Comparison of ENCODE assay signal across 8 cellular contexts in the genomic region with DNA sequence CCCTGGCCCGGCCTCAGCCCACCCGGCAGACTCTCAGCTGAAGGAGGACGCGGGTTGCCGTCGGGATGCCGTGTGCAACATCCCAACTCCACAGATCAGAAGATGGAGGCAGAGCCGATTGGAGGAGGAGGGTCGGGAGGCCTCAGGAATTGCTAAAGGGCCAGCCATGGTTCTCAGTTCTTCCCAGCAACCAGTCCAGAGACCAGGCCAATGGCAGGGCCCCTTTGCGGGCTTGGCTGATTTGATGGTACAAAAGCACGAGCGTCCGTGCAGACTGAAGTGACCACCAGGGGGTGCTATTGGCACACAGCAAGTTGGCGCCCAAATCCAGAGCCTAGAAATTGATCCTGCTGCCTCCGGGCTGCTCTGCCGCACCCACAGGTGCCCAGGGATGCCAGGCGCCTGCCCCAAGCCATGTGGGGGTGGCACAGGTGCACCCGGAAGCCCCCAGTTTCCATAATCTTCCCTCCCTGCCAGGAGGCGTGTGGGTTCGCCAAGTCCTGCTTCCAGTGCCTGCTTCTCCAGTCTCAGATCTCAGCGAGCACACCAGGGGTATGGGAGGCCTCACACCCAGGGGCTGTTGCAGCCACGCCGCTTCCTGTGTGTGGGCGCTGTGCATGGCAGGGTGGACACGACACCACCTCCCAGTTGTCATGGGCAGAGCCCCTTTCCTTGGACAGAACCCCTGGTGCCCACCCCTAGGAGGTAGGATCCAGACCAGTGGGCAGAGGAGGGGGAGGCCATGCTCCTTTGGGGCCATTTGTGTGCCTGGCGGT. TPM values are rescaled to one million over a fixed set of nuclear protein-coding genes. Genes with fewer than 3 reads are reported as not detected.
DNase-seq lines count a peak whose midpoint lies in the region; ATAC-seq, FAIRE-seq and TF ChIP-seq lines count a peak whose summit lies in the region.

No MANE protein-coding gene starts in this region.

- peak; percentile 92 for TF ChIP-seq CTCF in A673 (conservative IDR thresholded peaks at IDR 0.05; ENCODE audit: low read depth, low read length)
- TF ChIP-seq CTCF in pancreas (IDR thresholded peaks at IDR 0.05): peak; percentile 95 to 98 (median 97)
- TF ChIP-seq CTCF in tibial nerve (IDR thresholded peaks at IDR 0.05): peak; percentile 92 to 97 (median 96)

- 34% methylated on average over 26 of the region's 26 CpGs for WGBS in pancreas, 2 donors
- 38 to 62% methylated on average over 12 to 26 of the region's 26 CpGs for WGBS in tibial nerve, 2 donors

- DNase-seq in A673 (ENCODE audit: low spot score) (peak; percentile 89), MG63 (peak; percentile 75), SJSA1 (ENCODE audit: low read depth in 1 of 2, low spot score in 2 of 2) (peak; percentile 79 to 93), globus pallidus (ENCODE audit: low spot score) (peak; percentile 73), pancreas (peak; percentile 73 to 92 (median 86)), tibial nerve (ENCODE audit: low spot score in 2 of 2) (peak; percentile 82 to 93)
- peak; percentile 71 for DNase-seq in activated gamma-delta T cell treated with anti-CD3 and anti-CD28 coated beads, Interleukin-2, amount 50 U/mL, for 16 hours (ENCODE audit: low read depth)

- H3K27ac ChIP-seq in A673 (ENCODE audit: low read depth, low read length, poor library complexity, severe bottlenecking) (no peak overlapping the region), SJSA1 (no peak overlapping the region), pancreas (no peak overlapping the region), tibial nerve (no peak overlapping the region)

- peaks cover 17% of the 10 kb centered on the region for H3K4me1 ChIP-seq in A673 (ENCODE audit: insufficient read depth, low read length, poor library complexity, severe bottlenecking)
- H3K4me1 ChIP-seq in SJSA1 (replicated peaks): no peaks in the 10 kb centered on the region; the same call in 1 of the 2 replicates
- peaks cover 0 to 7% (median 6%) of the 10 kb centered on the region in 3 donors for H3K4me1 ChIP-seq in pancreas
- peaks cover 0 to 21% (median 4%) of the 10 kb centered on the region in 4 donors for H3K4me1 ChIP-seq in tibial nerve

- H3K27me3 ChIP-seq in A673 (replicated peaks; ENCODE audit: insufficient read depth, low read depth, low read length, poor library complexity): no peaks in the 10 kb centered on the region
- H3K27me3 ChIP-seq in MG63: no peaks in the 10 kb centered on the region
- H3K27me3 ChIP-seq in SJSA1 (replicated peaks): no peaks in the 10 kb centered on the region
- H3K27me3 ChIP-seq in pancreas: no peaks in the 10 kb centered on the region
- H3K27me3 ChIP-seq in tibial nerve: peaks cover 0 to 14% of the 10 kb centered on the region in 2 donors

- no peak for FAIRE-seq in pancreas (lab: Jason Lieb, UNC)

- TF ChIP-seq EP300 in tibial nerve (IDR thresholded peaks at IDR 0.05): no peak

- ATAC-seq in GM18502 (IDR thresholded peaks at IDR 0.05; ENCODE audit: poor library complexity, unreplicated experiment) (peak; percentile 56), pancreas (peak; percentile 74 to 91 (median 90))

- no peak overlapping the region for H3K4me3 ChIP-seq in A673 (ENCODE audit: low read depth, low read length, poor library complexity, severe bottlenecking)
- no peak overlapping the region for H3K4me3 ChIP-seq in MG63
- no peak overlapping the region for H3K4me3 ChIP-seq in SJSA1
- H3K4me3 ChIP-seq in pancreas: no peak overlapping the region
- H3K4me3 ChIP-seq in tibial nerve: no peak overlapping the region

- TF ChIP-seq POLR2A in tibial nerve (IDR thresholded peaks at IDR 0.05): no peak

- no peaks in the 10 kb centered on the region for H3K9me3 ChIP-seq in A673 (ENCODE audit: low read depth, low read length, poor library complexity, severe bottlenecking)
- no peaks in the 10 kb centered on the region for H3K9me3 ChIP-seq in MG63
- H3K9me3 ChIP-seq in SJSA1 (replicated peaks): no peaks in the 10 kb centered on the region; the same call in 1 of the 2 replicates
- H3K9me3 ChIP-seq in pancreas: no peaks in the 10 kb centered on the region
- H3K9me3 ChIP-seq in tibial nerve: no peaks in the 10 kb centered on the region

- POLR2A ChIA-PET in A673 (lab: Charles Lee; ENCODE audit: low non-redundant PET): interaction anchor here (0.6 kb wide), 1 partner anchor 79 kb away, joined by 5 read pairs; a partner anchor contains a TSS

- CTCF ChIA-PET in A673 (lab: Charles Lee): no interaction called here

- BruUV-seq in A673 (replicated peaks; lab: Mats Ljungman, UMichigan): no TSS peak

- intact Hi-C loops in A673 (cut with micrococcal nuclease; ENCODE audit: unreplicated experiment): loop anchor here (1.0 to 5.0 kb wide), 2 partner anchors 62 to 415 kb away; no protein-coding TSS in a partner anchor
- intact Hi-C loops in pancreas (cut with DNase I): loop anchor here in 2 of 3 donors (5.0 to 10.0 kb wide), 4 partner anchors 143 to 423 kb away; no protein-coding TSS in a partner anchor

- H3K36me3 ChIP-seq in A673 (ENCODE audit: insufficient read depth, low read length, poor library complexity, severe bottlenecking) (no peaks in the 10 kb centered on the region), MG63 (no peaks in the 10 kb centered on the region), SJSA1 (no peaks in the 10 kb centered on the region), pancreas (no peaks in the 10 kb centered on the region), tibial nerve (no peaks in the 10 kb centered on the region)

RNA-seq across cellular contexts. Expression of a gene that starts 7.1 kb away (rescaled TPM):
- total RNA-seq in A673 (2021) (0.39 and 1.2 TPM in 2 replicates), pancreas (not detected), tibial nerve (not detected)
- total RNA-seq in MG63 (2014; rRNA removed; shearing (Covaris generic); ENCODE audit: low replicate concordance): 2.3 TPM in 1 of 2 replicates, not detected in the other
- total RNA-seq in SJSA1 (2014; rRNA removed; shearing (Covaris generic)): 0.19 and 0.34 TPM in 2 replicates
- polyA plus RNA-seq in pancreas: not detected

RNA-seq across cellular contexts. Expression of a gene that starts 18.3 kb away (rescaled TPM):
- total RNA-seq in A673 (2021): 1.4 and 2.8 TPM in 2 replicates
- 2.7 and 25.9 TPM in 2 replicates for total RNA-seq in MG63 (2014; rRNA removed; shearing (Covaris generic); ENCODE audit: low replicate concordance)
- 5.3 and 6.3 TPM in 2 replicates for total RNA-seq in SJSA1 (2014; rRNA removed; shearing (Covaris generic))
- 1 to 10 TPM in 5 of 6 donors, under 1 TPM in 1; 0.74 to 7.4 (median 1.4) TPM for total RNA-seq in pancreas
- 1 to 10 TPM; 1.5 to 3.3 TPM for polyA plus RNA-seq in pancreas
- 10 to 100 TPM in 3 of 4 donors, 1 to 10 TPM in 1; 6.9 to 12.6 (median 11.3) TPM for total RNA-seq in tibial nerve

RNA-seq across cellular contexts. Expression of a gene that starts 19.7 kb away (rescaled TPM):
- 0.52 and 0.58 TPM in 2 replicates for total RNA-seq in A673 (2021)
- total RNA-seq in MG63 (2014; rRNA removed; shearing (Covaris generic); ENCODE audit: low replicate concordance): not detected in 2 replicates
- total RNA-seq in SJSA1 (2014; rRNA removed; shearing (Covaris generic)): 0.18 TPM in 1 of 2 replicates, not detected in the other
- total RNA-seq in pancreas: under 1 TPM in 3 of 6 donors, not detected in 3; 0.37 to 0.87 (median 0.74) TPM
- polyA plus RNA-seq in pancreas: not detected
- total RNA-seq in tibial nerve: under 1 TPM in 1 of 4 donors, not detected in 3; 0.20 TPM

RNA-seq across cellular contexts. Expression of a gene that starts 34.5 kb away (rescaled TPM):
- total RNA-seq in A673 (2021) (not detected in 2 replicates), pancreas (1 to 10 TPM in 2 of 6 donors, under 1 TPM in 4; 0.28 to 1.3 (median 0.98) TPM), tibial nerve (under 1 TPM in 2 of 4 donors, not detected in 2; 0.63 to 0.90 TPM)
- total RNA-seq in MG63 (2014; rRNA removed; shearing (Covaris generic); ENCODE audit: low replicate concordance): not detected in 2 replicates
- total RNA-seq in SJSA1 (2014; rRNA removed; shearing (Covaris generic)): not detected in 2 replicates
- polyA plus RNA-seq in pancreas: 1 to 10 TPM in 1 of 2 donors, under 1 TPM in 1; 0.70 to 1.0 TPM
